Comparison of ENCODE assay signal across 9 cellular contexts in the genomic region with DNA sequence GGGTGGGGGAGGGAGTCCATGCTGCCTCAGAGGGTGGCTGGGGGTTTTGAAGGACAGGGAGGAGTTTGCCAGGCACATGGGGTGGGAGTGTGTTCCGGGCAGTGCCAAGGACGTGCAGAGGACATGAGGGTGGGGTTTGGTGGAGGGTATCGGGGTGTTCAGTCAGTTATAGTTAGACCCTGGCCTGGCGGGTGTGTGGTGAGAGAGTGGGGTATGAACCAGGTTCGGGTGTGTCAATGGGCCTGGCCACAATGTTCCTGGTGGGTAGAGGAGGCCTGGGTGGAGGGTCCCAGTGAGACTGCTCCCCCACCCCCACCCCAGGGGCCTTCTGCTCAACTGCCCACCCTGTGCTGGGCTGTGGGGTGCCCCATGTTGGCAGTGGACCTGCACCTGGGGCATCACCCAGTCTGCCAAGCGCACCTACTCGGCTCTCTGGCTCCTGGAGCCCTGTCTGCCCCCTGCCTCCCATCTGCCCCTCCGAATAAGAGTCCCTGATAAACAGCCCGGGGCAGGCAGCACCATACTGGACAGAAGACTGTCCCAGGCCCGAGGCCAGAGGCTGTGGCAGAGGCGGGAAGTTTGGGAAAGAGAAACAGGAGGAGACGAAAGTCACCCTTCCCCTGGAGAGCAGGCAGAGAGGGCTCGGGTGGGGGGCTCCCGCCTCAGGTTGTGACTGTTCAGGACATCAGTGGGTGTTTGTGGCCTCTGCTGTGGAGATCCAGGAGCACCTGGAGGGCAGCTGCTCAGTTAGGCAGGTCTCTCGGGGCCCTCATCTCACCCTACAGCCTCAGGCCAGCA. TPM values are rescaled to one million over a fixed set of nuclear protein-coding genes. Genes with fewer than 3 reads are reported as not detected.
DNase-seq lines count a peak whose midpoint lies in the region; TF ChIP-seq lines count a peak whose summit lies in the region.
"Had no signal": no experiment of that assay in that cellular context is flagged by ENCODE, and none has a peak within 500 bp of the region (broad histone marks: within the 10 kb centered on the region; RNA-seq: fewer than 3 reads in every experiment).

No MANE protein-coding gene starts in this region.

- H3K27me3 ChIP-seq in esophagus (ENCODE audit: control insufficient read depth in 1 of 2, insufficient read depth in 2 of 2, low read length in 2 of 2) (no peaks in the 10 kb centered on the region), skeletal muscle tissue (ENCODE audit: control insufficient read depth in 3 of 3, insufficient read depth in 3 of 3, low read length in 3 of 3) (no peaks in the 10 kb centered on the region), mesendoderm (ENCODE audit: insufficient read depth, low read length, poor library complexity) (no peaks in the 10 kb centered on the region)

- intact Hi-C loops in Calu3 (cut with micrococcal nuclease; ENCODE audit: unreplicated experiment), result no loop called here

- peak overlapping the region; percentile 93 for H3K4me3 Mint-ChIP-seq in Calu3 (ENCODE audit: low read depth, unreplicated experiment)
- H3K4me3 Mint-ChIP-seq in T-helper 2 cell treated with Interferon-gamma antibody and Interleukin-4, amounts not matched to agents 5 μg/mL and 100 μg/mL, for 36 hours, result no peak overlapping the region

- no peak overlapping the region for H3K23ac ChIP-seq in mesendoderm (ENCODE audit: low read length)

- H3K9me3 ChIP-seq in esophagus (ENCODE audit: control insufficient read depth in 2 of 2, insufficient read depth in 1 of 2, low read depth in 1 of 2, low read length in 1 of 2) (no peaks in the 10 kb centered on the region), skeletal muscle tissue (ENCODE audit: control insufficient read depth in 3 of 3, low read length in 3 of 3) (no peaks in the 10 kb centered on the region)

- H3K56ac ChIP-seq in mesendoderm (ENCODE audit: low read length), result no peak overlapping the region

- TF ChIP-seq CTCF in Calu3 (IDR thresholded peaks at IDR 0.05; ENCODE audit: unreplicated experiment), result no peak

- H3K27ac ChIP-seq in esophagus (ENCODE audit: low read depth in 2 of 2, low read length in 1 of 2), result peak overlapping the region; percentile 21 to 53
- peak overlapping the region; percentile 83 for H3K27ac ChIP-seq in skeletal muscle tissue (ENCODE audit: low read depth, low read length)
- no peak overlapping the region for H3K27ac ChIP-seq in mesendoderm (ENCODE audit: low read depth, low read length)

- CTCF ChIA-PET in Calu3 (lab: Charles Lee), result no interaction called here

- no peak overlapping the region for H3K4ac ChIP-seq in mesendoderm (ENCODE audit: low read depth, low read length)

- H4K5ac ChIP-seq in mesendoderm (ENCODE audit: low read length), result no peak overlapping the region

- H3K4me3 ChIP-seq in esophagus (ENCODE audit: low read depth in 1 of 2, low read length in 2 of 2), result peak overlapping the region in 1 of 2 donors; percentile 31
- H3K4me3 ChIP-seq in skeletal muscle tissue (ENCODE audit: low read length in 3 of 3), result peak overlapping the region in 2 of 3 donors; percentile 61 to 78
- no peak overlapping the region for H3K4me3 ChIP-seq in mesendoderm (ENCODE audit: low read length)

- no peak overlapping the region for H4K8ac ChIP-seq in mesendoderm (ENCODE audit: low read depth, low read length)

- BruUV-seq in Calu3 (replicated peaks; lab: Mats Ljungman, UMichigan), result no TSS peak

- no peak overlapping the region for H3K18ac ChIP-seq in mesendoderm (ENCODE audit: low read length)

- peaks cover 10 to 34% of the 10 kb centered on the region in 2 donors for H3K36me3 ChIP-seq in esophagus (ENCODE audit: control insufficient read depth in 2 of 2, insufficient read depth in 2 of 2, low read length in 1 of 2)
- peaks cover 16 to 22% (median 20%) of the 10 kb centered on the region in 3 donors for H3K36me3 ChIP-seq in skeletal muscle tissue (ENCODE audit: control insufficient read depth in 3 of 3, insufficient read depth in 3 of 3, low read length in 3 of 3)
- no peaks in the 10 kb centered on the region for H3K36me3 ChIP-seq in mesendoderm (ENCODE audit: control insufficient read depth, insufficient read depth, low read length)

- H2AK5ac ChIP-seq in mesendoderm (ENCODE audit: low read length), result no peak overlapping the region

- no peaks in the 10 kb centered on the region for H3K9me3 Mint-ChIP-seq in Calu3 (ENCODE audit: low read depth, unreplicated experiment)
- H3K9me3 Mint-ChIP-seq in T-helper 2 cell treated with Interferon-gamma antibody and Interleukin-4, amounts not matched to agents 5 μg/mL and 100 μg/mL, for 36 hours, result no peaks in the 10 kb centered on the region

- H3K27ac Mint-ChIP-seq in Calu3 (ENCODE audit: unreplicated experiment), result peak overlapping the region; percentile 90
- H3K27ac Mint-ChIP-seq in T-helper 2 cell treated with Interferon-gamma antibody and Interleukin-4, amounts not matched to agents 5 μg/mL and 100 μg/mL, for 36 hours, result peak overlapping the region; percentile 31

- no peaks in the 10 kb centered on the region for H3K27me3 Mint-ChIP-seq in Calu3 (ENCODE audit: unreplicated experiment)
- H3K27me3 Mint-ChIP-seq in T-helper 2 cell treated with Interferon-gamma antibody and Interleukin-4, amounts not matched to agents 5 μg/mL and 100 μg/mL, for 36 hours (ENCODE audit: low read depth), result no peaks in the 10 kb centered on the region

- H3K9ac ChIP-seq in skeletal muscle tissue (ENCODE audit: low read depth in 1 of 3, low read length in 3 of 3) (peak overlapping the region in 2 of 3 donors; percentile 88 to 94), mesendoderm (ENCODE audit: low read length) (no peak overlapping the region)

- WGBS in esophagus, 2 donors, result 70 to 72% methylated on average over 15 of the region's 15 CpGs
- no CpG with 5 or more reads among the region's 15 CpGs for WGBS in mesendoderm (ENCODE audit: extremely low coverage, insufficient coverage, low lambda C conversion rate)

- peaks cover 2% of the 10 kb centered on the region for H3K79me1 ChIP-seq in mesendoderm (ENCODE audit: low read length)

- no peak overlapping the region for H2BK15ac ChIP-seq in mesendoderm (replicated peaks; ENCODE audit: low read depth)

- H3K36me3 Mint-ChIP-seq in Calu3 (ENCODE audit: insufficient read depth, unreplicated experiment), result peaks cover 77% of the 10 kb centered on the region
- H3K36me3 Mint-ChIP-seq in T-helper 2 cell treated with Interferon-gamma antibody and Interleukin-4, amounts not matched to agents 5 μg/mL and 100 μg/mL, for 36 hours (ENCODE audit: low read depth), result peaks cover 25% of the 10 kb centered on the region

- H3K4me1 ChIP-seq in esophagus (ENCODE audit: control insufficient read depth in 2 of 2, insufficient read depth in 2 of 2, low read length in 1 of 2) (peaks cover 0 to 24% of the 10 kb centered on the region in 2 donors), skeletal muscle tissue (ENCODE audit: control insufficient read depth in 3 of 3, insufficient read depth in 3 of 3, low read length in 3 of 3) (peaks cover 57 to 80% (median 72%) of the 10 kb centered on the region in 3 donors), mesendoderm (ENCODE audit: control insufficient read depth, low read depth, low read length) (peaks cover 2% of the 10 kb centered on the region)

- no peak for DNase-seq in Calu3
- no peak for DNase-seq in T-helper 2 cell treated with Interferon-gamma antibody and Interleukin-4, amounts not matched to agents 5 μg/mL and 100 μg/mL, for 36 hours (ENCODE audit: low spot score)
- DNase-seq in mesendoderm, result no peak
- no peak for DNase-seq in OCI-M1 (lab: John Stamatoyannopoulos, UW)
- DNase-seq in NCI-H510A treated with DMSO at 0.1 percent for 48 hours (lab: John Stamatoyannopoulos, UW), result no peak
- no peak for DNase-seq in NCI-H1105 treated with DMSO at 0.1 percent for 48 hours (lab: John Stamatoyannopoulos, UW)

- peaks cover 18% of the 10 kb centered on the region for H3K4me1 Mint-ChIP-seq in Calu3 (ENCODE audit: low read depth, unreplicated experiment)
- H3K4me1 Mint-ChIP-seq in T-helper 2 cell treated with Interferon-gamma antibody and Interleukin-4, amounts not matched to agents 5 μg/mL and 100 μg/mL, for 36 hours (ENCODE audit: low read depth), result peaks cover 6% of the 10 kb centered on the region

- no peak overlapping the region for H3K4me2 ChIP-seq in mesendoderm (ENCODE audit: low read length)

- no peak overlapping the region for H2BK5ac ChIP-seq in mesendoderm (ENCODE audit: low read length)

- H3K79me2 ChIP-seq in mesendoderm (ENCODE audit: control insufficient read depth, insufficient read depth, low read length), result peaks cover 4% of the 10 kb centered on the region

- H2BK120ac ChIP-seq in mesendoderm (ENCODE audit: low read depth, low read length), result no peak overlapping the region

RNA-seq across cellular contexts. Expression of gene PIM3, which starts 4.1 kb away (rescaled TPM):
- total RNA-seq in Calu3 (2022), result 86.3 and 97.3 TPM in 2 replicates
- 10 to 100 TPM; 33.8 to 43.4 TPM for polyA plus RNA-seq in esophagus
- total RNA-seq in skeletal muscle tissue, result 14.6 TPM
- 14.0 TPM for polyA plus RNA-seq in mesendoderm (2013, experiment 1 of 2)
- polyA plus RNA-seq in mesendoderm (2013, experiment 2 of 2), result 14.1 TPM

RNA-seq across cellular contexts. Expression of gene CRELD2, which starts 46.3 kb away (rescaled TPM):
- total RNA-seq in Calu3 (2022) (57.8 and 64.6 TPM in 2 replicates), skeletal muscle tissue (13.0 TPM)
- 10 to 100 TPM; 16.1 to 31.2 TPM for polyA plus RNA-seq in esophagus
- polyA plus RNA-seq in mesendoderm (2013, experiment 1 of 2), result 18.7 TPM
- 18.4 TPM for polyA plus RNA-seq in mesendoderm (2013, experiment 2 of 2)

RNA-seq across cellular contexts. Expression of gene ALG12, which starts 46.5 kb away (rescaled TPM):
- total RNA-seq in Calu3 (2022) (25.4 and 27.0 TPM in 2 replicates), skeletal muscle tissue (9.9 TPM)
- polyA plus RNA-seq in esophagus, result 1 to 10 TPM; 8.6 TPM
- 11.0 TPM for polyA plus RNA-seq in mesendoderm (2013, experiment 1 of 2)
- polyA plus RNA-seq in mesendoderm (2013, experiment 2 of 2), result 11.4 TPM

RNA-seq across cellular contexts. Expression of gene IL17REL, which starts 47.9 kb away (rescaled TPM):
- total RNA-seq in Calu3 (2022) (not detected in 2 replicates), skeletal muscle tissue (not detected)
- not detected for polyA plus RNA-seq in esophagus
- not detected for polyA plus RNA-seq in mesendoderm (2013, experiment 1 of 2)
- not detected for polyA plus RNA-seq in mesendoderm (2013, experiment 2 of 2)
- total RNA-seq: bronchial epithelial cell had no signal
